ENCODE assay signal across 8 cellular contexts in the genomic region with DNA sequence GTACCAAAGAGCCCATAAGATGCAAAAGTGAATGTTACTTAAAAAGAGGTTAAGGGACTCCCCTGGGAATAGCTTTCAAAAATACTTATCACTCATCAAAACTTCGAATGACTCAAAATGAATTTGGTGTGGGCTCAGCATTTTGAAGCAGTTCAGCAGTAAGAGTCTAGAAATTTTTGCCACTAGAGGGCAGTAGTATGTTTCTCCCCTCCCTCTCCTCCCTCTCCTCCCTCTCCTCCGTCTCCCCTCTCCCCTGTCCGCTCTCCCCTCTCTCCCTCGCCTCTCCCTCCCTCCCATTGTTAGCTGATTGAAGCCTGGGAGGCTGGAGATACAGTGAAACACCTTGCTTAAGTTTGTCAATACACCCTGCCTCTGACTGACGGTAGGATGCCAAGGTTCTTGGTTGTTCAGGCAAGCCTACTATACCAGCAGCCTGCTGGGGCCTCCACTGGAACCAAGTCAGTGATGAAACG.
DNase-seq lines count a peak whose midpoint lies in the region; FAIRE-seq and TF ChIP-seq lines count a peak whose summit lies in the region.
"Had no signal": no experiment of that assay in that cellular context is flagged by ENCODE, and none has a peak within 500 bp of the region (broad histone marks: within the 10 kb centered on the region; RNA-seq: fewer than 3 reads in every experiment).

No MANE protein-coding gene starts in this region.

- H3K4me1 Mint-ChIP-seq in astrocyte (ENCODE audit: low read depth, unreplicated experiment) = no peaks in the 10 kb centered on the region

- no peaks in the 10 kb centered on the region for H4K20me1 ChIP-seq in astrocyte (ENCODE audit: insufficient read depth, low read length)

- in situ Hi-C loops in HAP-1 (cut with MboI; ENCODE audit: low sequenced_read_pairs) = no loop called here

- 10 to 17% (median 13%) methylated on average over 6 of the region's 6 CpGs for WGBS in spleen, 5 donors

- H3K9me3 ChIP-seq in HAP-1 = no peaks in the 10 kb centered on the region
- no peaks in the 10 kb centered on the region for H3K9me3 ChIP-seq in SJCRH30 (replicated peaks)
- H3K9me3 ChIP-seq in astrocyte (ENCODE audit: insufficient read depth, low read depth, low read length) = no peaks in the 10 kb centered on the region
- H3K9me3 ChIP-seq in spleen = no peaks in the 10 kb centered on the region

- no peaks in the 10 kb centered on the region for H3K27me3 ChIP-seq in HAP-1 (ENCODE audit: low read depth)
- no peaks in the 10 kb centered on the region for H3K27me3 ChIP-seq in SJCRH30
- H3K27me3 ChIP-seq in astrocyte (ENCODE audit: insufficient read depth, low read length) = peaks cover 2% of the 10 kb centered on the region
- peaks cover 0 to 6% (median 0%) of the 10 kb centered on the region in 7 donors for H3K27me3 ChIP-seq in spleen (replicated peaks in 1 of 7)

- DNase-seq in HAP-1 (ENCODE audit: low spot score in 2 of 2) (peak; percentile 52 to 68), M059J (ENCODE audit: low read depth) (peak; percentile 65), SJCRH30 (peak; percentile 51 to 78), astrocyte (ENCODE audit: low read depth) (peak; percentile 47), iPS DF 4.7 (ENCODE audit: extremely low read depth, low spot score) (peak; percentile 87), spleen (peak; percentile 63)

- H3K27me3 Mint-ChIP-seq in astrocyte (ENCODE audit: low read depth, unreplicated experiment) = no peaks in the 10 kb centered on the region

- H3K27ac Mint-ChIP-seq in astrocyte (ENCODE audit: unreplicated experiment) = no peak overlapping the region

- H3K27ac ChIP-seq in SJCRH30 (no peak overlapping the region), astrocyte (ENCODE audit: low read depth, low read length) (no peak overlapping the region), spleen (no peak overlapping the region)
- H3K27ac ChIP-seq: epithelial cell of prostate had no signal

- H3K4me1 ChIP-seq in HAP-1 (no peaks in the 10 kb centered on the region), SJCRH30 (no peaks in the 10 kb centered on the region), astrocyte (ENCODE audit: insufficient read depth, low read length) (no peaks in the 10 kb centered on the region), spleen (peaks cover 0 to 36% (median 6%) of the 10 kb centered on the region in 6 donors)

- TF ChIP-seq CTCF in GM12873 (IDR thresholded peaks at IDR 0.05; ENCODE audit: insufficient read depth, low read depth, low read length, missing control alignments) (peak; percentile 82), astrocyte (IDR thresholded peaks at IDR 0.05; ENCODE audit: insufficient read depth, low read depth, low read length) (peak; percentile 58), spleen (IDR thresholded peaks at IDR 0.05 in 8 of 11, conservative IDR thresholded peaks at IDR 0.05 in 3 of 11) (peak; percentile 45 to 79 (median 73))

- no peak overlapping the region for H3K4me3 ChIP-seq in HAP-1
- no peak overlapping the region for H3K4me3 ChIP-seq in SJCRH30
- H3K4me3 ChIP-seq in astrocyte (ENCODE audit: insufficient read depth, low read depth, low read length) = no peak overlapping the region
- peak overlapping the region in 1 of 8 donors; percentile 14 for H3K4me3 ChIP-seq in spleen

- no peaks in the 10 kb centered on the region for H3K36me3 Mint-ChIP-seq in astrocyte (ENCODE audit: low read depth, unreplicated experiment)

- H3K9ac ChIP-seq in astrocyte (ENCODE audit: low read length) = no peak overlapping the region

- H3K79me2 ChIP-seq in astrocyte (ENCODE audit: insufficient read depth, low read length) = no peaks in the 10 kb centered on the region

- peak overlapping the region; percentile 46 for H2AFZ ChIP-seq in astrocyte (ENCODE audit: low read depth, low read length)

- peak; percentile 5 for FAIRE-seq in astrocyte (lab: Jason Lieb, UNC)

- no peaks in the 10 kb centered on the region for H3K9me3 Mint-ChIP-seq in astrocyte (ENCODE audit: unreplicated experiment)

- H3K4me2 ChIP-seq in astrocyte (ENCODE audit: low read length) = peak overlapping the region; percentile 50

- H3K36me3 ChIP-seq in HAP-1 (replicated peaks) = no peaks in the 10 kb centered on the region
- H3K36me3 ChIP-seq in SJCRH30 = no peaks in the 10 kb centered on the region
- no peaks in the 10 kb centered on the region for H3K36me3 ChIP-seq in astrocyte (ENCODE audit: insufficient read depth, low read length)
- H3K36me3 ChIP-seq in spleen = no peaks in the 10 kb centered on the region

- intact Hi-C loops in spleen (cut with DNase I; ENCODE audit: low total_unique reads) = loop anchor here (2.0 to 5.0 kb wide), 2 partner anchors 137 to 224 kb away; no protein-coding TSS in a partner anchor

- H3K4me3 Mint-ChIP-seq in astrocyte (ENCODE audit: unreplicated experiment) = no peak overlapping the region

- TF ChIP-seq POLR2A in spleen (IDR thresholded peaks at IDR 0.05) = no peak
